Comparison of ENCODE assay signal across 22 cellular contexts in the genomic region with DNA sequence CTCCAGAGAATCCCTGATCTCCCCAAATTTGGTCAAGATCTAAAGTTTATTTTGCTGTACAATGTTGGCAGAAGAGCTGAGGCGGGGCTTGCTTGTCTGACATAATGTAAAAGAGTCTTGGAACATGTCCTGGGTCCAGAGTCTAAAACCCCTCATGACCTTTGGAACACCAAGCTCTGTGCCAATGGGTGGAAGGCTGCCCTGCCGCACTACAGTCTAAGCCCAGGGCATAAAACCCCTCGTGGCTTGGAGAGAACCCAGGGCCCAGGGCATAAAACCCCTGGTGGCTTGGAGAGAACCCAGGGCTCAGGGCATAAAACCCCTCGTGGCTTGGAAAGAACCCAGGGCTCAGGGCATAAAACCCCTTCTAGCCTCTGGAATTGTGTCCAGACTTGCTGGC.
"Had no signal": no experiment of that assay in that cellular context is flagged by ENCODE, and none has a peak within 500 bp of the region (broad histone marks: within the 10 kb centered on the region; RNA-seq: fewer than 3 reads in every experiment).

No MANE protein-coding gene starts in this region.

- ATAC-seq: activated CD4-positive, alpha-beta T cell treated with anti-CD3 and anti-CD28 coated beads for 36 hours; activated CD8-positive, alpha-beta memory T cell treated with anti-CD3 and anti-CD28 coated beads, Interleukin-2, amount 10 ng/mL, durations not matched to agents 7 days and 5 days; activated CD8-positive, alpha-beta T cell treated with anti-CD3 and anti-CD28 coated beads, Interleukin-2, amount 10 ng/mL, durations not matched to agents 7 days and 5 days; activated naive CD8-positive, alpha-beta T cell treated with anti-CD3 and anti-CD28 coated beads, Interleukin-2, amount 50 U/mL, for 24 hours; natural killer cell treated with Interleukin-12 subunit alpha and Interleukin-12 subunit beta and Interleukin-15 and Interleukin-18, amount 100 ng/mL, for 72 hours; sciatic nerve; stimulated activated memory B cell treated with anti-CD40 and anti-IgM and Interleukin-4, amounts not matched to agents 10 μg/mL and 1 μg/mL and 100 μg/mL, for 72 hours; stimulated activated naive CD8-positive, alpha-beta T cell treated with anti-CD3 and anti-CD28 coated beads, Interleukin-15, amount 100 ng/mL, for 72 hours; T-cell had no signal

- H3K27ac ChIP-seq: breast epithelium, skin epidermis, upper lobe of left lung, vagina had no signal

- H3K4me1 ChIP-seq: breast epithelium, upper lobe of left lung, vagina had no signal

- FAIRE-seq: frontal cortex, islet of Langerhans had no signal

- H3K4me3 ChIP-seq: breast epithelium, skin epidermis, upper lobe of left lung, vagina had no signal

- H3K9me3 ChIP-seq: breast epithelium, upper lobe of left lung, vagina had no signal

- H3K27me3 ChIP-seq: breast epithelium, upper lobe of left lung, vagina had no signal

- DNase-seq: activated CD4-positive, alpha-beta T cell treated with anti-CD3 and anti-CD28 coated beads for 36 hours; activated CD4-positive, CD25-positive, alpha-beta regulatory T cell; activated CD8-positive, alpha-beta memory T cell treated with anti-CD3 and anti-CD28 coated beads, Interleukin-2, amount 10 ng/mL, durations not matched to agents 7 days and 5 days; activated CD8-positive, alpha-beta T cell treated with anti-CD3 and anti-CD28 coated beads, Interleukin-2, amount 10 ng/mL, durations not matched to agents 7 days and 5 days; activated naive CD8-positive, alpha-beta T cell treated with anti-CD3 and anti-CD28 coated beads, Interleukin-2, amount 50 U/mL, for 24 hours; activated T-cell treated with anti-CD3 and anti-CD28 coated beads, Interleukin-2, amount 50 U/mL, for 48 hours; central memory CD4-positive, alpha-beta T cell; midbrain; stimulated activated CD4-positive, alpha-beta T cell treated with anti-CD3 and anti-CD28 coated beads, Interleukin-1b, Interleukin-23, amount 100 ng/mL, for 48 hours; stimulated activated CD4-positive, alpha-beta T cell treated with anti-CD3 and anti-CD28 coated beads, Interleukin-4, amount 100 ng/mL, for 4 hours; stimulated activated CD8-positive, alpha-beta memory T cell treated with anti-CD3 and anti-CD28 coated beads, Interleukin-4, amount 100 ng/mL, for 48 hours; stimulated activated naive CD8-positive, alpha-beta T cell treated with anti-CD3 and anti-CD28 coated beads, Interleukin-15, amount 100 ng/mL, for 72 hours; T-cell; upper lobe of left lung had no signal
